In the genomic region with DNA sequence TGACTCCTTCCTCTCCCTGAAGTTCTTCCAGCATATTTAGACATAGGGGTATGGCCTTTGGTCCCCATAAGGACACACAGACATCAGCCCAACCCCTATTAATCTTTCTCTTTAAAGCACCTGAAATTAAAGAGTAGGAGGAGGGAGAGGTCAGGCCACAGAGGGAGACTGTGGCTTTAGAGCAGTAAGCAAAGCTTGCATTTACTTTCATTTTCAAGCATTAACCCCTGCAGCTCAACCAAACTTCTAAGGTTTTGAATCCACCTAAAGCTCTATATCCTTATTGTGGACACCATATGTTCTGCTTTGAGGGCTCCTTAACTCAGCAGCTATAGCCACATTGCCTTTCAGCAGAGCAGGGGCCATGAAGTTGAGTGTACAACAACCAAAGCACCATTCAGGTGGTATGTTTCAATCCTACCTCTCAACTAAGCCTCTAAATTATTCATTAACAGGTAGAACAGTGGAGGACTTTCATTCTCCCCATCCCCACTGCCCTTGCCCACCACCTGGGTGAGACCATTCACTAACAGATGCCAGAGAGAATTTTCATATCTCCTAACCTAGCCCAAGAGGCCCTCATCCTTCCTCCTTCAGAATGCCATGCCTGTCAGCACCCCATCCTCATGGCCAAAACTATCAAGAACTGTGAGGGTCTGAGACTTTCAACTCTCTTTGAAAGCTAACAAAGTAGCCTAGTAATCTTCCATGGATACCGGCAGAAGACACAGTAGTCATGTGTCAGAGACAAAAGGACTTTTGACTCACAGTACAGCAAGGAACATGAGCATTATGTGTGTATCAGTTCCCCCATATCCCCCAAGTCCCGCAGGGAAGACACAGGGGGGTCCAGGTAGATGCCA, we compare ENCODE assay signal across 1 cellular context.
TF ChIP-seq lines count a peak whose summit lies in the region.

No MANE protein-coding gene starts in this region.

TF ChIP-seq in GM12878, 131 proteins besides CTCF, POLR2A, EP300 and RAD21 (continued from another document):
- TF ChIP-seq, protein P1, sequence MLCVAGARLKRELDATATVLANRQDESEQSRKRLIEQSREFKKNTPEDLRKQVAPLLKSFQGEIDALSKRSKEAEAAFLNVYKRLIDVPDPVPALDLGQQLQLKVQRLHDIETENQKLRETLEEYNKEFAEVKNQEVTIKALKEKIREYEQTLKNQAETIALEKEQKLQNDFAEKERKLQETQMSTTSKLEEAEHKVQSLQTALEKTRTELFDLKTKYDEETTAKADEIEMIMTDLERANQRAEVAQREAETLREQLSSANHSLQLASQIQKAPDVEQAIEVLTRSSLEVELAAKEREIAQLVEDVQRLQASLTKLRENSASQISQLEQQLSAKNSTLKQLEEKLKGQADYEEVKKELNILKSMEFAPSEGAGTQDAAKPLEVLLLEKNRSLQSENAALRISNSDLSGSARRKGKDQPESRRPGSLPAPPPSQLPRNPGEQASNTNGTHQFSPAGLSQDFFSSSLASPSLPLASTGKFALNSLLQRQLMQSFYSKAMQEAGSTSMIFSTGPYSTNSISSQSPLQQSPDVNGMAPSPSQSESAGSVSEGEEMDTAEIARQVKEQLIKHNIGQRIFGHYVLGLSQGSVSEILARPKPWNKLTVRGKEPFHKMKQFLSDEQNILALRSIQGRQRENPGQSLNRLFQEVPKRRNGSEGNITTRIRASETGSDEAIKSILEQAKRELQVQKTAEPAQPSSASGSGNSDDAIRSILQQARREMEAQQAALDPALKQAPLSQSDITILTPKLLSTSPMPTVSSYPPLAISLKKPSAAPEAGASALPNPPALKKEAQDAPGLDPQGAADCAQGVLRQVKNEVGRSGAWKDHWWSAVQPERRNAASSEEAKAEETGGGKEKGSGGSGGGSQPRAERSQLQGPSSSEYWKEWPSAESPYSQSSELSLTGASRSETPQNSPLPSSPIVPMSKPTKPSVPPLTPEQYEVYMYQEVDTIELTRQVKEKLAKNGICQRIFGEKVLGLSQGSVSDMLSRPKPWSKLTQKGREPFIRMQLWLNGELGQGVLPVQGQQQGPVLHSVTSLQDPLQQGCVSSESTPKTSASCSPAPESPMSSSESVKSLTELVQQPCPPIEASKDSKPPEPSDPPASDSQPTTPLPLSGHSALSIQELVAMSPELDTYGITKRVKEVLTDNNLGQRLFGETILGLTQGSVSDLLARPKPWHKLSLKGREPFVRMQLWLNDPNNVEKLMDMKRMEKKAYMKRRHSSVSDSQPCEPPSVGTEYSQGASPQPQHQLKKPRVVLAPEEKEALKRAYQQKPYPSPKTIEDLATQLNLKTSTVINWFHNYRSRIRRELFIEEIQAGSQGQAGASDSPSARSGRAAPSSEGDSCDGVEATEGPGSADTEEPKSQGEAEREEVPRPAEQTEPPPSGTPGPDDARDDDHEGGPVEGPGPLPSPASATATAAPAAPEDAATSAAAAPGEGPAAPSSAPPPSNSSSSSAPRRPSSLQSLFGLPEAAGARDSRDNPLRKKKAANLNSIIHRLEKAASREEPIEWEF (IDR thresholded peaks at IDR 0.05; ENCODE audit: insufficient replicate concordance, low read depth, low read length), result no peak
